In genomic region chr19:38736413-38737280, GRCh38 we compare ENCODE assay signal across 8 cellular contexts. TPM values are rescaled to one million over a fixed set of nuclear protein-coding genes. Genes with fewer than 3 reads are reported as not detected.
A peak's percentile ranks its signal among the peaks of the same experiment; 100 is the strongest.
DNase-seq lines count a peak whose midpoint lies in the region; ATAC-seq, FAIRE-seq and TF ChIP-seq lines count a peak whose summit lies in the region.
"Had no signal": no experiment of that assay in that cellular context is flagged by ENCODE, and none has a peak within 500 bp of the region (broad histone marks: within the 10 kb centered on the region; RNA-seq: fewer than 3 reads in every experiment).

No MANE protein-coding gene starts in this region.

- intact Hi-C loops in activated T-helper 2 cell treated with anti-CD3 and anti-CD28 coated beads, Interferon-gamma antibody, Interleukin-2, Interleukin-4, amounts not matched to agents 10 μg/mL and 5 μg/mL and 100 μg/mL, durations not matched to agents 14 hours and 24 hours and 36 hours (cut with micrococcal nuclease), result loop anchor here (5.0 kb wide), 1 partner anchor 96 kb away; the partner anchor contains the start of gene ECH1
- intact Hi-C loops in left ventricle myocardium superior (cut with micrococcal nuclease), result no loop called here

- peak; percentile 56 for FAIRE-seq in GM12892 (lab: Jason Lieb, UNC)

- ATAC-seq in left ventricle myocardium superior (peak; percentile 1), HG03039 (IDR thresholded peaks at IDR 0.05; ENCODE audit: unreplicated experiment) (no peak)

- TF ChIP-seq POLR2A in GM12892 (IDR thresholded peaks at IDR 0.05; ENCODE audit: low read depth, low read length), result no peak

- H3K36me3 Mint-ChIP-seq in activated T-helper 2 cell treated with anti-CD3 and anti-CD28 coated beads, Interferon-gamma antibody, Interleukin-2, Interleukin-4, amounts not matched to agents 10 μg/mL and 5 μg/mL and 100 μg/mL, durations not matched to agents 14 hours and 24 hours and 36 hours (ENCODE audit: low read depth), result peaks cover 16% of the 10 kb centered on the region

- peak overlapping the region; percentile 66 for H3K4me3 Mint-ChIP-seq in activated T-helper 2 cell treated with anti-CD3 and anti-CD28 coated beads, Interferon-gamma antibody, Interleukin-2, Interleukin-4, amounts not matched to agents 10 μg/mL and 5 μg/mL and 100 μg/mL, durations not matched to agents 14 hours and 24 hours and 36 hours (ENCODE audit: low read depth)

- DNase-seq in GM12892 (ENCODE audit: insufficient read length) (peak; percentile 72), NCI-H82 treated with DMSO at 0.1 percent for 48 hours (lab: John Stamatoyannopoulos, UW; ENCODE audit: unreplicated experiment) (peak; percentile 21), left ventricle myocardium superior (peak; percentile 50), anterior cingulate cortex (lab: John Stamatoyannopoulos, UW) (no peak)
- DNase-seq in activated T-helper 2 cell treated with anti-CD3 and anti-CD28 coated beads, Interferon-gamma antibody, Interleukin-2, Interleukin-4, amounts not matched to agents 10 μg/mL and 5 μg/mL and 100 μg/mL, durations not matched to agents 14 hours and 24 hours and 36 hours (ENCODE audit: low spot score), result no peak
- peak; percentile 40 to 59 (median 55) for DNase-seq in stimulated activated CD4-positive, alpha-beta T cell treated with anti-CD3 and anti-CD28 coated beads, Interleukin-12 subunit alpha, Interleukin-12 subunit beta, amount 100 ng/mL, for 48 hours (ENCODE audit: low read depth in 2 of 3, low spot score in 1 of 3)

- H3K9me3 Mint-ChIP-seq in activated T-helper 2 cell treated with anti-CD3 and anti-CD28 coated beads, Interferon-gamma antibody, Interleukin-2, Interleukin-4, amounts not matched to agents 10 μg/mL and 5 μg/mL and 100 μg/mL, durations not matched to agents 14 hours and 24 hours and 36 hours, result no peaks in the 10 kb centered on the region

- peaks cover 38% of the 10 kb centered on the region for H3K4me1 Mint-ChIP-seq in activated T-helper 2 cell treated with anti-CD3 and anti-CD28 coated beads, Interferon-gamma antibody, Interleukin-2, Interleukin-4, amounts not matched to agents 10 μg/mL and 5 μg/mL and 100 μg/mL, durations not matched to agents 14 hours and 24 hours and 36 hours (ENCODE audit: low read depth)

- H3K27ac Mint-ChIP-seq in activated T-helper 2 cell treated with anti-CD3 and anti-CD28 coated beads, Interferon-gamma antibody, Interleukin-2, Interleukin-4, amounts not matched to agents 10 μg/mL and 5 μg/mL and 100 μg/mL, durations not matched to agents 14 hours and 24 hours and 36 hours, result peak overlapping the region; percentile 38

- peaks cover 6% of the 10 kb centered on the region for H3K27me3 Mint-ChIP-seq in activated T-helper 2 cell treated with anti-CD3 and anti-CD28 coated beads, Interferon-gamma antibody, Interleukin-2, Interleukin-4, amounts not matched to agents 10 μg/mL and 5 μg/mL and 100 μg/mL, durations not matched to agents 14 hours and 24 hours and 36 hours (ENCODE audit: low read depth)

RNA-seq across cellular contexts. Expression of gene CAPN12, which starts 7.6 kb away (rescaled TPM):
- polyA plus RNA-seq in GM12892 (2012; ENCODE audit: missing spikeins), result 5.8 TPM
- 2.9 and 3.6 TPM in 2 replicates for total RNA-seq in activated T-helper 2 cell treated with anti-CD3 and anti-CD28 coated beads, Interferon-gamma antibody, Interleukin-2, Interleukin-4, amounts not matched to agents 10 μg/mL and 5 μg/mL and 100 μg/mL, durations not matched to agents 14 hours and 24 hours and 36 hours
- total RNA-seq in left ventricle myocardium superior, result not detected

RNA-seq across cellular contexts. Expression of gene LGALS7, which starts 36.7 kb away (rescaled TPM):
- polyA plus RNA-seq in GM12892 (2012; ENCODE audit: missing spikeins), result not detected
- total RNA-seq in activated T-helper 2 cell treated with anti-CD3 and anti-CD28 coated beads, Interferon-gamma antibody, Interleukin-2, Interleukin-4, amounts not matched to agents 10 μg/mL and 5 μg/mL and 100 μg/mL, durations not matched to agents 14 hours and 24 hours and 36 hours, result not detected in 2 replicates
- total RNA-seq in left ventricle myocardium superior, result not detected
- total RNA-seq: activated CD8-positive, alpha-beta memory T cell treated with anti-CD3 and anti-CD28 coated beads for 36 hours had no signal

RNA-seq across cellular contexts. Expression of gene LGALS7B, which starts 52.4 kb away (rescaled TPM):
- not detected for polyA plus RNA-seq in GM12892 (2012; ENCODE audit: missing spikeins)
- not detected in 2 replicates for total RNA-seq in activated T-helper 2 cell treated with anti-CD3 and anti-CD28 coated beads, Interferon-gamma antibody, Interleukin-2, Interleukin-4, amounts not matched to agents 10 μg/mL and 5 μg/mL and 100 μg/mL, durations not matched to agents 14 hours and 24 hours and 36 hours
- total RNA-seq in left ventricle myocardium superior, result not detected
- total RNA-seq: activated CD8-positive, alpha-beta memory T cell treated with anti-CD3 and anti-CD28 coated beads for 36 hours had no signal

Comparison
In these comparisons a context has a peak if more than half of its experiments do, and no peak if none do; other contexts are left out.
1. DNase-seq: peak in GM12892 (single experiment), NCI-H82 treated with DMSO at 0.1 percent for 48 hours (single experiment), left ventricle myocardium superior (single experiment) and stimulated activated CD4-positive, alpha-beta T cell treated with anti-CD3 and anti-CD28 coated beads, Interleukin-12 subunit alpha, Interleukin-12 subunit beta, amount 100 ng/mL, for 48 hours (3 of 3); none in activated T-helper 2 cell treated with anti-CD3 and anti-CD28 coated beads, Interferon-gamma antibody, Interleukin-2, Interleukin-4, amounts not matched to agents 10 μg/mL and 5 μg/mL and 100 μg/mL, durations not matched to agents 14 hours and 24 hours and 36 hours (single experiment) and anterior cingulate cortex (0 of 58).